Comparison of ENCODE assay signal across 8 cellular contexts in genomic region chr12:110602085-110602814, GRCh38. TPM values are rescaled to one million over a fixed set of nuclear protein-coding genes. Genes with fewer than 3 reads are reported as not detected.
DNase-seq lines count a peak whose midpoint lies in the region; ATAC-seq and TF ChIP-seq lines count a peak whose summit lies in the region.
"Not testable (repeated sequence)": the region's sequence is repeated elsewhere in the genome, so short reads cannot be mapped to it uniquely, and the experiment has no call there.

No MANE protein-coding gene starts in this region.

- H3K4me1 ChIP-seq in CD8-positive, alpha-beta memory T cell (ENCODE audit: insufficient read depth, low read length); lower lobe of right lung: not testable (repeated sequence)
- H3K4me1 ChIP-seq in esophagus muscularis mucosa, result peaks cover 5 to 17% (median 7%) of the 10 kb centered on the region in 4 donors

- ATAC-seq in lower lobe of right lung, result peak; percentile 71 to 82

- TF ChIP-seq POLR2A in esophagus muscularis mucosa (IDR thresholded peaks at IDR 0.05; ENCODE audit: low read depth), result not testable (repeated sequence)

- CTCF ChIA-PET in CD8-positive, alpha-beta memory T cell (lab: Charles Lee), result interaction anchor here (0.7 to 14.5 kb wide), 44 partner anchors 10 to 503 kb away, joined by 3 to 154 read pairs (median 5); partner anchors contain the start of genes ARPC3, ATP2A2, FAM216A and GPN3
- CTCF ChIA-PET in activated naive CD4-positive, alpha-beta T cell treated with anti-CD3 and anti-CD28 coated beads, Interleukin-2, amount 10 ng/mL, durations not matched to agents 7 days and 5 days (lab: Charles Lee), result interaction anchor here (0.7 to 8.3 kb wide), 54 partner anchors 9 to 505 kb away, joined by 3 to 202 read pairs (median 5); partner anchors contain the start of genes ARPC3, FAM216A, GPN3 and TCTN1

- H3K27me3 ChIP-seq in CD8-positive, alpha-beta memory T cell (ENCODE audit: insufficient read depth, low read length, poor library complexity, severe bottlenecking); esophagus muscularis mucosa; lower lobe of right lung (ENCODE audit: low read depth): not testable (repeated sequence)

- H3K36me3 ChIP-seq in CD8-positive, alpha-beta memory T cell (ENCODE audit: insufficient read depth, low read length); esophagus muscularis mucosa; lower lobe of right lung: not testable (repeated sequence)

- H3K4me3 ChIP-seq in CD8-positive, alpha-beta memory T cell (ENCODE audit: low read length); esophagus muscularis mucosa; lower lobe of right lung: not testable (repeated sequence)

- POLR2A ChIA-PET in CD8-positive, alpha-beta memory T cell (lab: Charles Lee), result interaction anchor here (0.5 to 3.6 kb wide), 4 partner anchors 102 to 152 kb away, joined by 3 to 27 read pairs (median 4); partner anchors contain the start of genes ARPC3 and GPN3

- H3K27ac Mint-ChIP-seq in CD8-positive, alpha-beta memory T cell, result peak overlapping the region in 3 of 8 donors; percentile 13 to 73 (median 52)
- not testable (repeated sequence) for H3K27ac Mint-ChIP-seq in activated naive CD4-positive, alpha-beta T cell treated with anti-CD3 and anti-CD28 coated beads, Interleukin-2, amount 10 ng/mL, durations not matched to agents 7 days and 5 days

- not testable (repeated sequence) for H3K27me3 Mint-ChIP-seq in CD8-positive, alpha-beta memory T cell; activated naive CD4-positive, alpha-beta T cell treated with anti-CD3 and anti-CD28 coated beads, Interleukin-2, amount 10 ng/mL, durations not matched to agents 7 days and 5 days

- WGBS in esophagus muscularis mucosa, result 60% methylated on average over 14 of the region's 14 CpGs

- H3K27ac ChIP-seq in CD8-positive, alpha-beta memory T cell (ENCODE audit: low read depth, low read length); esophagus muscularis mucosa (replicated peaks in 1 of 4); lower lobe of right lung: not testable (repeated sequence)

- peaks cover 5 to 15% (median 6%) of the 10 kb centered on the region in 3 donors for H3K4me1 Mint-ChIP-seq in CD8-positive, alpha-beta memory T cell
- H3K4me1 Mint-ChIP-seq in activated naive CD4-positive, alpha-beta T cell treated with anti-CD3 and anti-CD28 coated beads, Interleukin-2, amount 10 ng/mL, durations not matched to agents 7 days and 5 days, result peaks cover 21% of the 10 kb centered on the region

- not testable (repeated sequence) for H3K4me3 Mint-ChIP-seq in CD8-positive, alpha-beta memory T cell; activated naive CD4-positive, alpha-beta T cell treated with anti-CD3 and anti-CD28 coated beads, Interleukin-2, amount 10 ng/mL, durations not matched to agents 7 days and 5 days

- TF ChIP-seq EP300 in esophagus muscularis mucosa (IDR thresholded peaks at IDR 0.05), result not testable (repeated sequence)

- H3K9me3 ChIP-seq in CD8-positive, alpha-beta memory T cell (ENCODE audit: low read length); esophagus muscularis mucosa; lower lobe of right lung: not testable (repeated sequence)

- peak; percentile 9 to 66 (median 52) for DNase-seq in CD8-positive, alpha-beta memory T cell
- peak; percentile 63 for DNase-seq in HCEC 1CT
- peak; percentile 38 for DNase-seq in NCI-H2107 treated with DMSO at 0.1 percent for 48 hours (lab: John Stamatoyannopoulos, UW; ENCODE audit: unreplicated experiment)
- peak; percentile 51 for DNase-seq in SKM-1 treated with dmso at 0.1 percent for 144 hours (lab: John Stamatoyannopoulos, UW; ENCODE audit: unreplicated experiment)
- peak; percentile 64 for DNase-seq in activated naive CD4-positive, alpha-beta T cell treated with anti-CD3 and anti-CD28 coated beads, Interleukin-2, amount 10 ng/mL, durations not matched to agents 7 days and 5 days
- DNase-seq in esophagus muscularis mucosa (ENCODE audit: extremely low spot score); lower lobe of right lung: not testable (repeated sequence)
- DNase-seq in stimulated activated CD8-positive, alpha-beta memory T cell treated with anti-CD3 and anti-CD28 coated beads, Interleukin-4, amount 100 ng/mL, for 48 hours, result peak; percentile 47

- not testable (repeated sequence) for H3K36me3 Mint-ChIP-seq in CD8-positive, alpha-beta memory T cell; activated naive CD4-positive, alpha-beta T cell treated with anti-CD3 and anti-CD28 coated beads, Interleukin-2, amount 10 ng/mL, durations not matched to agents 7 days and 5 days

- TF ChIP-seq CTCF in esophagus muscularis mucosa (IDR thresholded peaks at IDR 0.05) (peak; percentile 70 to 81 (median 76)), lower lobe of right lung (IDR thresholded peaks at IDR 0.05) (peak; percentile 72)

- H3K9me3 Mint-ChIP-seq in CD8-positive, alpha-beta memory T cell; activated naive CD4-positive, alpha-beta T cell treated with anti-CD3 and anti-CD28 coated beads, Interleukin-2, amount 10 ng/mL, durations not matched to agents 7 days and 5 days: not testable (repeated sequence)

- intact Hi-C loops in esophagus muscularis mucosa (cut with DNase I) (loop anchor here (5.0 kb wide), 2 partner anchors 95 to 135 kb away; partner anchors contain the start of genes FAM216A and GPN3), lower lobe of right lung (cut with DNase I) (loop anchor here (5.0 kb wide), 1 partner anchor 90 kb away; no protein-coding TSS in a partner anchor)

RNA-seq across cellular contexts. Expression of gene TCTN1, which starts 11.7 kb away (rescaled TPM):
- 10 to 100 TPM in 1 of 2 experiments, 1 to 10 TPM in 1; 9.8 to 11.1 TPM for total RNA-seq in CD8-positive, alpha-beta memory T cell
- polyA plus RNA-seq in CD8-positive, alpha-beta memory T cell, result 4.6 TPM
- total RNA-seq in esophagus muscularis mucosa (10 to 100 TPM; 17.4 to 26.2 (median 21.4) TPM), lower lobe of right lung (40.1 TPM)

RNA-seq across cellular contexts. Expression of gene PPTC7, which starts 19.1 kb away (rescaled TPM):
- 10 to 100 TPM; 52.0 TPM for total RNA-seq in CD8-positive, alpha-beta memory T cell
- 11.7 TPM for polyA plus RNA-seq in CD8-positive, alpha-beta memory T cell
- 10 to 100 TPM; 36.6 to 55.6 (median 53.2) TPM for total RNA-seq in esophagus muscularis mucosa
- 23.6 TPM for total RNA-seq in lower lobe of right lung
